Comparison of ENCODE assay signal across 10 cellular contexts in the genomic region with DNA sequence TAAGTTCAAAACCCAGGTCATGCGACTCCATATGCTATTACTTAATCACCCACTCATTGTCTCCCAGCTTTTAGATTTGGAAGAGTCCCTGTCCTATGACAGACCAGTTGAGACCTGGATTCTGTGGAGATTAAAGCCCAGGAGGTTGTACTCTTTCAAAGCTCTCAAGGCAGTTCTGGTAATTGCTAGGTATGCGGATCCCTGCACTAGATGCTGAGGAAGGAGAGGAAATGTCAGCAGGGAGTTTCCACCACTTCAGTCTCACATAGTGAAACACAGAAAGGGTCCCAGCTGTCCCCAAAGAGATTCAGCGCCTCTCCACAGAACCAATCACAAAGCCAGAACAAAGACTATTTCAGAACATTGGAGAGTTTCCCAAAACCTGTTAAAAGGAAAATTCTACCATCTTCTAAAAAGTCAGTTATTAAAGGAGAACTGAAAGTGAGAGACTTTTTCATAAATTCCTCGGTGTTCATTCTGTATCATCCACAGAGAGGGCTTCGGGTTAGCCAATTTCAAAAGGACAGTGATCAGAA. TPM values are rescaled to one million over a fixed set of nuclear protein-coding genes. Genes with fewer than 3 reads are reported as not detected.
DNase-seq lines count a peak whose midpoint lies in the region; ATAC-seq lines count a peak whose summit lies in the region.
"Had no signal": no experiment of that assay in that cellular context is flagged by ENCODE, and none has a peak within 500 bp of the region (broad histone marks: within the 10 kb centered on the region; RNA-seq: fewer than 3 reads in every experiment).

No MANE protein-coding gene starts in this region.

- H3K27ac Mint-ChIP-seq in stimulated activated naive B cell treated with anti-CD40 and anti-IgM and Interleukin-4, amounts not matched to agents 10 μg/mL and 1 μg/mL and 100 μg/mL, for 72 hours: peak overlapping the region; percentile 89

- H3K4me1 Mint-ChIP-seq in activated T-cell treated with anti-CD3 and anti-CD28 coated beads, Interleukin-2, amount 50 U/mL, for 4 hours (ENCODE audit: low read depth): peaks cover 71% of the 10 kb centered on the region
- H3K4me1 Mint-ChIP-seq in stimulated activated naive B cell treated with anti-CD40 and anti-IgM and Interleukin-4, amounts not matched to agents 10 μg/mL and 1 μg/mL and 100 μg/mL, for 72 hours: peaks cover 52 to 88% of the 10 kb centered on the region in 2 donors

- peak; percentile 21 to 35 for ATAC-seq in activated T-cell treated with anti-CD3 and anti-CD28 coated beads, Interleukin-2, amount 50 U/mL, for 4 hours
- ATAC-seq in HG02870 (IDR thresholded peaks at IDR 0.05; ENCODE audit: unreplicated experiment): peak; percentile 54
- ATAC-seq in stimulated activated naive B cell treated with anti-CD40 and anti-IgM and Interleukin-4, amounts not matched to agents 10 μg/mL and 1 μg/mL and 100 μg/mL, for 72 hours (replicated peaks): peak; percentile 80 to 81

- H3K27me3 Mint-ChIP-seq in activated T-cell treated with anti-CD3 and anti-CD28 coated beads, Interleukin-2, amount 50 U/mL, for 4 hours (ENCODE audit: low read depth): no peaks in the 10 kb centered on the region
- no peaks in the 10 kb centered on the region for H3K27me3 Mint-ChIP-seq in stimulated activated naive B cell treated with anti-CD40 and anti-IgM and Interleukin-4, amounts not matched to agents 10 μg/mL and 1 μg/mL and 100 μg/mL, for 72 hours

- peaks cover 41% of the 10 kb centered on the region for H3K36me3 Mint-ChIP-seq in activated T-cell treated with anti-CD3 and anti-CD28 coated beads, Interleukin-2, amount 50 U/mL, for 4 hours (ENCODE audit: insufficient read depth)
- peaks cover 46 to 68% of the 10 kb centered on the region in 2 donors for H3K36me3 Mint-ChIP-seq in stimulated activated naive B cell treated with anti-CD40 and anti-IgM and Interleukin-4, amounts not matched to agents 10 μg/mL and 1 μg/mL and 100 μg/mL, for 72 hours

- H3K9me3 Mint-ChIP-seq in activated T-cell treated with anti-CD3 and anti-CD28 coated beads, Interleukin-2, amount 50 U/mL, for 4 hours: peaks cover 4% of the 10 kb centered on the region
- peaks cover 4% of the 10 kb centered on the region in 2 donors for H3K9me3 Mint-ChIP-seq in stimulated activated naive B cell treated with anti-CD40 and anti-IgM and Interleukin-4, amounts not matched to agents 10 μg/mL and 1 μg/mL and 100 μg/mL, for 72 hours

- peak overlapping the region; percentile 63 for H3K4me3 Mint-ChIP-seq in activated T-cell treated with anti-CD3 and anti-CD28 coated beads, Interleukin-2, amount 50 U/mL, for 4 hours
- H3K4me3 Mint-ChIP-seq in stimulated activated naive B cell treated with anti-CD40 and anti-IgM and Interleukin-4, amounts not matched to agents 10 μg/mL and 1 μg/mL and 100 μg/mL, for 72 hours: peak overlapping the region; percentile 4 to 66

- no peak for DNase-seq in activated T-cell treated with anti-CD3 and anti-CD28 coated beads, Interleukin-2, amount 50 U/mL, for 4 hours
- no peak for DNase-seq in activated T-cell treated with anti-CD3 and anti-CD28 coated beads, Interleukin-2, amount 50 U/mL, for 1 hour
- DNase-seq in RPMI8226: peak; percentile 82
- DNase-seq in stimulated activated naive B cell treated with anti-CD40 and anti-IgM and Interleukin-4, amounts not matched to agents 10 μg/mL and 1 μg/mL and 100 μg/mL, for 72 hours: peak; percentile 51
- DNase-seq in activated CD4-positive, CD25-positive, alpha-beta regulatory T cell (lab: John Stamatoyannopoulos, UW): no peak
- DNase-seq in SHP77 treated with DMSO at 0.1 percent for 48 hours (lab: John Stamatoyannopoulos, UW): no peak
- no peak for DNase-seq in NCI-H2081 (lab: John Stamatoyannopoulos, UW)
- DNase-seq: activated CD4-positive, alpha-beta T cell treated with anti-CD3 and anti-CD28 coated beads for 1 hour; IMR-90 had no signal

RNA-seq across cellular contexts. Expression of a gene that starts 53.4 kb away (rescaled TPM):
- total RNA-seq in activated T-cell treated with anti-CD3 and anti-CD28 coated beads, Interleukin-2, amount 50 U/mL, for 4 hours: 10 to 100 TPM; 29.3 to 37.4 (median 32.8) TPM

Comparison
In these comparisons a context has a peak if more than half of its experiments do, and no peak if none do; other contexts are left out.
1. ATAC-seq: peak in every context shown above with its lines; median percentile 80 in stimulated activated naive B cell treated with anti-CD40 and anti-IgM and Interleukin-4, amounts not matched to agents 10 μg/mL and 1 μg/mL and 100 μg/mL, for 72 hours; 54 in HG02870; 28 in activated T-cell treated with anti-CD3 and anti-CD28 coated beads, Interleukin-2, amount 50 U/mL, for 4 hours.
2. DNase-seq: peak in RPMI8226 (single experiment) and stimulated activated naive B cell treated with anti-CD40 and anti-IgM and Interleukin-4, amounts not matched to agents 10 μg/mL and 1 μg/mL and 100 μg/mL, for 72 hours (single experiment); none in activated T-cell treated with anti-CD3 and anti-CD28 coated beads, Interleukin-2, amount 50 U/mL, for 4 hours (single experiment), activated T-cell treated with anti-CD3 and anti-CD28 coated beads, Interleukin-2, amount 50 U/mL, for 1 hour (single experiment), activated CD4-positive, CD25-positive, alpha-beta regulatory T cell (0 of 4), SHP77 treated with DMSO at 0.1 percent for 48 hours (single experiment) and NCI-H2081 (0 of 2).